Comparison of ENCODE assay signal across 25 cellular contexts in the genomic region with DNA sequence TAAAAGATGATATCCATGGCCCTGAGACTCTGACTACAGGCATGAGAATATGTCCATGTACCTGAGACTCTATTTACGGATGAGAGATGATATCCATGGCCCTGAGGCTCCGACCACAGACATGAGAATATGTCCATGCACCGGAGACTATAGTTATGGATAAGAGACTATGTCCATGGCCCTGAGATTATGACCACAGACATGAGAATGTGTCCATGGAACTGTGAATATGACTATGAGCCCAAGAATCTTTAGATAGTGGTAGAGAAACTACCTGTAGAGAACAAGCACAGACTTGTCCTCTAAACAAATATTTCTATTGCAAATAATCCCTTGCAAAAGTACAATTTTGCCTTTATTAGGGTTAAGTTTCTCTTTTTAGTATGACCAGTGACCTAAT.
DNase-seq lines count a peak whose midpoint lies in the region; ATAC-seq, FAIRE-seq and TF ChIP-seq lines count a peak whose summit lies in the region.
"Had no signal": no experiment of that assay in that cellular context is flagged by ENCODE, and none has a peak within 500 bp of the region (broad histone marks: within the 10 kb centered on the region; RNA-seq: fewer than 3 reads in every experiment).

No MANE protein-coding gene starts in this region.

- H3K9ac ChIP-seq in trophoblast cell (ENCODE audit: low read length), result no peak overlapping the region
- H3K9ac ChIP-seq: BLaER1 treated with 17β-estradiol and CSF1 and Interleukin-3, amounts not matched to agents 10 nM and 100 nM had no signal

- no peak overlapping the region for H4K8ac ChIP-seq in trophoblast cell (ENCODE audit: low read depth, low read length)

- DNase-seq in NCI-H146 (lab: John Stamatoyannopoulos, UW) (peak; percentile 2), NCI-H146 treated with DMSO at 0.1 percent for 48 hours (lab: John Stamatoyannopoulos, UW; ENCODE audit: unreplicated experiment) (no peak), bronchial epithelial cell (ENCODE audit: low read depth) (peak; percentile 70), epithelial cell of prostate (ENCODE audit: low read depth, low spot score) (peak; percentile 31), trophoblast cell (peak; percentile 79 to 92), Right ventricle myocardium inferior (ENCODE audit: missing footprints) (no peak)
- DNase-seq in activated CD8-positive, alpha-beta memory T cell treated with anti-CD3 and anti-CD28 coated beads, Interleukin-2, amount 50 U/mL, for 4 hours, result no peak
- DNase-seq: 8988T; ACHN; AML-193; BE2C; CD4-positive, alpha-beta T cell; CD8-positive, alpha-beta memory T cell; DMS 273 treated with DMSO at 0.1 percent for 48 hours; DND-41; H9 had no signal

- H4K12ac ChIP-seq in trophoblast cell (ENCODE audit: low read depth, low read length), result no peak overlapping the region

- peaks cover 2% of the 10 kb centered on the region for H3K9me3 ChIP-seq in trophoblast cell (ENCODE audit: insufficient read depth, low read depth, low read length)
- H3K9me3 ChIP-seq: A549, BE2C had no signal

- H3K27ac ChIP-seq in epithelial cell of prostate, result no peak overlapping the region
- no peak overlapping the region for H3K27ac ChIP-seq in trophoblast cell (ENCODE audit: low read depth, low read length)
- H3K27ac ChIP-seq: A549; BLaER1 treated with 17β-estradiol and CSF1 and Interleukin-3, amounts not matched to agents 10 nM and 100 nM had no signal

- no peak overlapping the region for H3K4ac ChIP-seq in trophoblast cell (ENCODE audit: low read depth, low read length)

- H3K36me3 ChIP-seq in bronchial epithelial cell (ENCODE audit: control insufficient read depth, insufficient read depth, low read length) (no peaks in the 10 kb centered on the region), trophoblast cell (ENCODE audit: control insufficient read depth in 1 of 2, insufficient read depth in 2 of 2, low read length in 2 of 2) (no peaks in the 10 kb centered on the region)
- H3K36me3 ChIP-seq: BE2C; BLaER1 treated with 17β-estradiol and CSF1 and Interleukin-3, amounts not matched to agents 10 nM and 100 nM had no signal

- H3K18ac ChIP-seq in trophoblast cell (ENCODE audit: low read length), result no peak overlapping the region

- H3K4me2 ChIP-seq in trophoblast cell (ENCODE audit: low read length), result no peak overlapping the region
- H3K4me2 ChIP-seq: A549; BLaER1 treated with 17β-estradiol and CSF1 and Interleukin-3, amounts not matched to agents 10 nM and 100 nM; GM23338 had no signal

- no peak overlapping the region for H2AK5ac ChIP-seq in trophoblast cell (ENCODE audit: low read length)

- no peak overlapping the region for H2BK5ac ChIP-seq in trophoblast cell (ENCODE audit: low read depth, low read length, poor library complexity)

- H3K27me3 ChIP-seq in bronchial epithelial cell (ENCODE audit: control insufficient read depth, insufficient read depth, low read length) (no peaks in the 10 kb centered on the region), trophoblast cell (ENCODE audit: insufficient read depth, low read length) (no peaks in the 10 kb centered on the region)
- H3K27me3 ChIP-seq: BE2C; BLaER1 treated with 17β-estradiol and CSF1 and Interleukin-3, amounts not matched to agents 10 nM and 100 nM had no signal

- no peaks in the 10 kb centered on the region for H3K4me1 ChIP-seq in trophoblast cell (ENCODE audit: control insufficient read depth in 1 of 2, insufficient read depth in 2 of 2, low read length in 2 of 2)
- H3K4me1 ChIP-seq: A549; BE2C; BLaER1 treated with 17β-estradiol and CSF1 and Interleukin-3, amounts not matched to agents 10 nM and 100 nM had no signal

- no peak for TF ChIP-seq CTCF in bronchial epithelial cell (IDR thresholded peaks at IDR 0.05; ENCODE audit: insufficient read depth, low read length, severe bottlenecking)

- H3K4me3 ChIP-seq in bronchial epithelial cell (ENCODE audit: low read depth, low read length) (no peak overlapping the region), trophoblast cell (ENCODE audit: low read depth, low read length) (no peak overlapping the region)
- H3K4me3 ChIP-seq: A549; BLaER1 treated with 17β-estradiol and CSF1 and Interleukin-3, amounts not matched to agents 10 nM and 100 nM; GM23338 had no signal

- WGBS in trophoblast cell (ENCODE audit: extremely low coverage, insufficient coverage, insufficient read length), result no CpG with 5 or more reads among the region's 3 CpGs

- intact Hi-C loops in Right ventricle myocardium inferior (cut with DNase I), result no loop called here

- H2BK120ac ChIP-seq in trophoblast cell (ENCODE audit: insufficient read depth, low read length, poor library complexity), result no peak overlapping the region

- no peak overlapping the region for H3K23ac ChIP-seq in trophoblast cell (ENCODE audit: low read length)

- H2AFZ ChIP-seq in trophoblast cell (ENCODE audit: insufficient read depth, low read length, poor library complexity), result no peak overlapping the region
- H2AFZ ChIP-seq: GM23338 had no signal

- ATAC-seq in HG02870 (IDR thresholded peaks at IDR 0.05; ENCODE audit: unreplicated experiment) (no peak), Right ventricle myocardium inferior (no peak)
- ATAC-seq: A549, GM23338, HCT116 had no signal

- no peaks in the 10 kb centered on the region for H3K79me2 ChIP-seq in trophoblast cell (ENCODE audit: control insufficient read depth, insufficient read depth, low read length, poor library complexity)

- FAIRE-seq in bronchial epithelial cell (lab: Jason Lieb, UNC), result no peak
- FAIRE-seq: A549, D721Med, G401.6, GM12892, GM19239 had no signal

- H4K91ac ChIP-seq in trophoblast cell (ENCODE audit: low read depth, low read length), result no peak overlapping the region

- no peak overlapping the region for H3K14ac ChIP-seq in trophoblast cell (ENCODE audit: low read length)

- no peaks in the 10 kb centered on the region for H3K79me1 ChIP-seq in trophoblast cell (ENCODE audit: low read length)

- no peak overlapping the region for H2BK12ac ChIP-seq in trophoblast cell (ENCODE audit: low read length)

Comparison
In these comparisons a context has a peak if more than half of its experiments do, and no peak if none do; other contexts are left out.
1. DNase-seq: peak in NCI-H146 (single experiment), bronchial epithelial cell (single experiment), epithelial cell of prostate (single experiment) and trophoblast cell (2 of 2); none in NCI-H146 treated with DMSO at 0.1 percent for 48 hours (single experiment), activated CD8-positive, alpha-beta memory T cell treated with anti-CD3 and anti-CD28 coated beads, Interleukin-2, amount 50 U/mL, for 4 hours (single experiment) and Right ventricle myocardium inferior (single experiment).